Comparison of ENCODE assay signal across 18 cellular contexts in the genomic region with DNA sequence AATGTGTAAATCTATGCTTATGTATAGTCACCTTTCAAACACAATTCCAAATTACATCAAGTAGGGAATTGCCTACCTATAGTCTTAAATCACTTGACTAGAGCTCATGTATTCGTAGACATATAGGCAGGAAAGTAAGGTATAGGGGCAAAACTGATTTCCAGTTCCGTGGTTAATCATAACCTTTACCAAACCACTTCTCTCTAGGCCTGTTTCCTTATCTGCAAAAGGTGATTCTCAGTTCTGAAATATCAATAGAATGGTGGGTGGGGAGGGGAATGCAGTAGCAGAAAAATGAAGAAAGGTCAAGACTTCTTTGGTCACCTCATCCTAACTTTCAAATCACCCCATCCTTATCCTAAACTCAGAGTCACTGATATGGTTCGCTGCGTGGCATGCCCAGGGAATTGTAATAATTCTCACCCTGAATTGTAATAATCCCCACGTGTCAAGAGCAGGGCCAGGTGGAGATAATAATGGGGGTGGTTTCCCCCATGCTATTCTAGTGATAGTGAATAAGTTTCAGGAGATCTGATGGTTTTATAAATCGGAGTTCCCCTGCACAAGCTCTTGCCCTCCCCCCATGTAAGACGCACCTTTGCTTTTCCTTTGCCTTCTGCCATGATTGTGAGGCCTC. TPM values are rescaled to one million over a fixed set of nuclear protein-coding genes. Genes with fewer than 3 reads are reported as not detected.
DNase-seq lines count a peak whose midpoint lies in the region; ATAC-seq and TF ChIP-seq lines count a peak whose summit lies in the region.
"Had no signal": no experiment of that assay in that cellular context is flagged by ENCODE, and none has a peak within 500 bp of the region (broad histone marks: within the 10 kb centered on the region; RNA-seq: fewer than 3 reads in every experiment).

No MANE protein-coding gene starts in this region.

- ATAC-seq in GM18861 (IDR thresholded peaks at IDR 0.05; ENCODE audit: unreplicated experiment) = peak; percentile 64
- ATAC-seq in GM21528 (IDR thresholded peaks at IDR 0.05; ENCODE audit: low FRiP score, unreplicated experiment) = peak; percentile 48
- ATAC-seq in HG02981 (IDR thresholded peaks at IDR 0.05; ENCODE audit: unreplicated experiment) = peak; percentile 29
- ATAC-seq in GM21576 (IDR thresholded peaks at IDR 0.05; ENCODE audit: unreplicated experiment) = no peak
- ATAC-seq: activated CD4-positive, alpha-beta T cell treated with anti-CD3 and anti-CD28 coated beads for 36 hours; K562; sciatic nerve had no signal

- H3K4me1 Mint-ChIP-seq in neural crest cell (peaks cover 19% of the 10 kb centered on the region), Calu3 (ENCODE audit: low read depth, unreplicated experiment) (peaks cover 22% of the 10 kb centered on the region)

- H3K9me3 Mint-ChIP-seq in neural crest cell (no peaks in the 10 kb centered on the region), Calu3 (ENCODE audit: low read depth, unreplicated experiment) (peaks cover 2% of the 10 kb centered on the region)

- TF ChIP-seq CTCF in neural crest cell (conservative IDR thresholded peaks at IDR 0.05) = no peak
- no peak for TF ChIP-seq CTCF in Calu3 (IDR thresholded peaks at IDR 0.05; ENCODE audit: unreplicated experiment)

- DNase-seq in neural crest cell (ENCODE audit: low read depth, low spot score) = no peak
- DNase-seq in Calu3 = no peak
- no peak for DNase-seq in COLO668 (lab: John Stamatoyannopoulos, UW; ENCODE audit: unreplicated experiment)
- DNase-seq in activated CD4-positive, alpha-beta T cell treated with anti-CD3 and anti-CD28 coated beads for 1 hour = no peak
- DNase-seq: activated CD4-positive, alpha-beta T cell treated with anti-CD3 and anti-CD28 coated beads for 36 hours; activated CD8-positive, alpha-beta memory T cell treated with anti-CD3 and anti-CD28 coated beads, Interleukin-2, amount 50 U/mL, for 4 hours; activated naive CD4-positive, alpha-beta T cell; GDM1; NCI-H1048; NCI-H526; OCI-M1; stimulated activated CD4-positive, alpha-beta T cell treated with anti-CD3 and anti-CD28 coated beads, Interleukin-2, amount 100 ng/mL, for 24 hours had no signal

- H3K36me3 Mint-ChIP-seq in neural crest cell (ENCODE audit: low read depth) (no peaks in the 10 kb centered on the region), Calu3 (ENCODE audit: insufficient read depth, unreplicated experiment) (peaks cover 23% of the 10 kb centered on the region)

- BruUV-seq in Calu3 (replicated peaks; lab: Mats Ljungman, UMichigan) = no TSS peak

- peak overlapping the region; percentile 66 for H3K4me3 Mint-ChIP-seq in neural crest cell
- H3K4me3 Mint-ChIP-seq in Calu3 (ENCODE audit: low read depth, unreplicated experiment) = no peak overlapping the region
- H3K4me3 Mint-ChIP-seq: activated CD4-positive, alpha-beta T cell treated with anti-CD3 and anti-CD28 coated beads for 36 hours had no signal

- intact Hi-C loops in Calu3 (cut with micrococcal nuclease; ENCODE audit: unreplicated experiment) = no loop called here

- H3K27ac Mint-ChIP-seq in neural crest cell (ENCODE audit: unreplicated experiment) (no peak overlapping the region), Calu3 (ENCODE audit: unreplicated experiment) (no peak overlapping the region)
- H3K27ac Mint-ChIP-seq: activated CD4-positive, alpha-beta T cell treated with anti-CD3 and anti-CD28 coated beads for 36 hours had no signal

- CTCF ChIA-PET in Calu3 (lab: Charles Lee) = no interaction called here

- peaks cover 38% of the 10 kb centered on the region for H3K27me3 Mint-ChIP-seq in neural crest cell (ENCODE audit: low read depth)
- no peaks in the 10 kb centered on the region for H3K27me3 Mint-ChIP-seq in Calu3 (ENCODE audit: unreplicated experiment)

RNA-seq across cellular contexts. Expression of a gene that starts 1.9 kb away (rescaled TPM):
- total RNA-seq in neural crest cell = 3.4 and 3.5 TPM in 2 replicates
- 4.3 and 6.0 TPM in 2 replicates for total RNA-seq in Calu3 (2022)
